10 cellular contexts compared by ENCODE assay signal in genomic region chr12:77999074-77999715, GRCh38.
DNase-seq lines count a peak whose midpoint lies in the region; ATAC-seq and TF ChIP-seq lines count a peak whose summit lies in the region.
"Had no signal": no experiment of that assay in that cellular context is flagged by ENCODE, and none has a peak within 500 bp of the region (broad histone marks: within the 10 kb centered on the region; RNA-seq: fewer than 3 reads in every experiment).

No MANE protein-coding gene starts in this region.

- no peaks in the 10 kb centered on the region for H3K4me1 ChIP-seq in tibial artery

- intact Hi-C loops in tibial artery (cut with DNase I; ENCODE audit: low total_unique reads), result no loop called here

- no peak overlapping the region for H3K4me3 ChIP-seq in tibial artery

- H3K36me3 ChIP-seq in tibial artery, result no peaks in the 10 kb centered on the region

- peak overlapping the region; percentile 38 for H3K27ac ChIP-seq in substantia nigra (ENCODE audit: low read depth, low read length, poor library complexity, severe bottlenecking)
- no peak overlapping the region for H3K27ac ChIP-seq in tibial artery

- TF ChIP-seq CTCF in tibial artery (IDR thresholded peaks at IDR 0.05), result no peak

- ATAC-seq in GM19324 (IDR thresholded peaks at IDR 0.05; ENCODE audit: low FRiP score, unreplicated experiment), result peak; percentile 85
- ATAC-seq in HG02943 (IDR thresholded peaks at IDR 0.05; ENCODE audit: low read depth, unreplicated experiment), result peak; percentile 56

- DNase-seq in NCI-H69 (lab: John Stamatoyannopoulos, UW), result peak; percentile 4
- no peak for DNase-seq in substantia nigra (lab: John Stamatoyannopoulos, UW)
- DNase-seq in tibial artery, result no peak
- DNase-seq in NCI-H526 treated with DMSO at 0.1 percent for 48 hours (lab: John Stamatoyannopoulos, UW), result no peak
- DNase-seq in NCI-H748 (lab: John Stamatoyannopoulos, UW; ENCODE audit: unreplicated experiment), result no peak
- DNase-seq: activated CD8-positive, alpha-beta memory T cell treated with anti-CD3 and anti-CD28 coated beads, Interleukin-2, amount 50 U/mL, for 48 hours; effector CD8-positive, alpha-beta T cell; stimulated activated CD4-positive, alpha-beta T cell treated with anti-CD3 and anti-CD28 coated beads, Interleukin-4, amount 100 ng/mL, for 24 hours had no signal

- no peaks in the 10 kb centered on the region for H3K9me3 ChIP-seq in tibial artery

- no peaks in the 10 kb centered on the region for H3K27me3 ChIP-seq in tibial artery
